In the genomic region with DNA sequence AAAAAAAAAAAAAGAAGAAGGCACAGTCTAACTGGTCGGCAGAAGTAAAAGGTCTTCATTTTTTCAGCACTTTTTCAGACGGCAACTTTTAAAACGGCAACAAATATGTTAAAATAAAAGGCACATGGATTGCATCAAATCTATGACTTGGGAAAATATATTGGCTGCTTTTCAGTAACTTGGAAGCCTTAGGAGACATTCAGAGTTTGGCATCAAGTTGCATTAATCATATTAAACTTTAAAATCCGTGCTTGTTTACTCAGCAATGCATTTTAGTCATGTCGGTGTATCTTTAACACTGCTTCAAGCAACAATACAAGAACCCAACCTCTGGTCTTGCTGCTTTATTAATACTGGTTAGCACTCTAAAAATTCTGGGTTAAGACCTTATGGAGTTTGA, we compare ENCODE assay signal across 26 cellular contexts.
DNase-seq lines count a peak whose midpoint lies in the region; ATAC-seq and TF ChIP-seq lines count a peak whose summit lies in the region.
"Had no signal": no experiment of that assay in that cellular context is flagged by ENCODE, and none has a peak within 500 bp of the region (broad histone marks: within the 10 kb centered on the region; RNA-seq: fewer than 3 reads in every experiment).

No MANE protein-coding gene starts in this region.

- H3K9me3 ChIP-seq in SK-N-SH (no peaks in the 10 kb centered on the region), gastrocnemius medialis (no peaks in the 10 kb centered on the region)
- H3K9me3 ChIP-seq: prostate gland had no signal

- no peak overlapping the region for H3K4me3 ChIP-seq in AG10803 (ENCODE audit: low read length)
- no peak overlapping the region; a peak in 1 of 4 replicates for H3K4me3 ChIP-seq in SK-N-SH (ENCODE audit: low read depth in 2 of 2, low read length in 1 of 2)
- no peak overlapping the region for H3K4me3 ChIP-seq in fibroblast of the aortic adventitia (ENCODE audit: low read depth, low read length)
- no peak overlapping the region for H3K4me3 ChIP-seq in gastrocnemius medialis
- H3K4me3 ChIP-seq: GM23338, hepatocyte, prostate gland, SK-N-MC had no signal

- no peak overlapping the region for H3K9ac ChIP-seq in SK-N-SH

- 0 out of 4 replicates have a peak, but pooled peaks of 1 of the 2 experiments have one; percentile 21 for TF ChIP-seq EP300 in SK-N-SH (IDR thresholded peaks at IDR 0.05; ENCODE audit: borderline replicate concordance in 1 of 2, low read depth in 1 of 2, low read length in 1 of 2)

- POLR2A ChIA-PET in SK-N-SH (lab: Yijun Ruan, JAX), result no interaction called here

- H3K27ac ChIP-seq in SK-N-SH (ENCODE audit: low read depth in 2 of 2, low read length in 1 of 2) (peak overlapping the region; percentile 72 to 86), gastrocnemius medialis (peak overlapping the region; percentile 66 to 85 (median 78))
- H3K27ac ChIP-seq: C4-2B, hepatocyte, prostate gland, SK-N-MC had no signal

- H3K4me1 ChIP-seq in SK-N-SH (ENCODE audit: control insufficient read depth in 1 of 2, insufficient read depth in 2 of 2, low read depth in 1 of 2, low read length in 1 of 2) (peaks cover 19 to 25% of the 10 kb centered on the region in 2 experiments), gastrocnemius medialis (peaks cover 16 to 23% of the 10 kb centered on the region in 2 donors)
- H3K4me1 ChIP-seq: prostate gland had no signal

- WGBS in SK-N-SH (ENCODE audit: low lambda C conversion rate), result 25% methylated on average over 5 of the region's 5 CpGs

- TF ChIP-seq RAD21 in SK-N-SH (IDR thresholded peaks at IDR 0.05; ENCODE audit: low read length), result no peak

- no peak for TF ChIP-seq POLR2A in gastrocnemius medialis (IDR thresholded peaks at IDR 0.05)

- H3F3A ChIP-seq in SK-N-SH (replicated peaks; ENCODE audit: insufficient read depth), result peaks cover 49% of the 10 kb centered on the region

- H3K27me3 ChIP-seq in SK-N-SH (ENCODE audit: insufficient read depth), result no peaks in the 10 kb centered on the region
- no peaks in the 10 kb centered on the region for H3K27me3 ChIP-seq in gastrocnemius medialis
- H3K27me3 ChIP-seq: brain microvascular endothelial cell, hepatocyte had no signal

- H2AFZ ChIP-seq in SK-N-SH (ENCODE audit: low read depth), result peak overlapping the region; percentile 21; the same call in 1 of the 2 replicates
- H2AFZ ChIP-seq: GM23338, hepatocyte had no signal

- in situ Hi-C loops in gastrocnemius medialis (cut with MboI; ENCODE audit: low sequenced_read_pairs in 4 of 4), result no loop called here

- intact Hi-C loops in gastrocnemius medialis (cut with DNase I; ENCODE audit: low total_unique reads), result loop anchor here (5.0 to 10.0 kb wide), 3 partner anchors 61 to 206 kb away; partner anchors contain the start of gene RNF138

- no peaks in the 10 kb centered on the region for H3K9me2 ChIP-seq in SK-N-SH

- TF ChIP-seq CTCF in AG10803 (conservative IDR thresholded peaks at IDR 0.05; ENCODE audit: low read length), result no peak
- no peak for TF ChIP-seq CTCF in SK-N-SH (IDR thresholded peaks at IDR 0.05)
- TF ChIP-seq CTCF in fibroblast of the aortic adventitia (IDR thresholded peaks at IDR 0.05; ENCODE audit: insufficient read depth, low read length), result no peak
- no peak for TF ChIP-seq CTCF in gastrocnemius medialis (IDR thresholded peaks at IDR 0.05 in 4 of 5, conservative IDR thresholded peaks at IDR 0.05 in 1 of 5)

- peak overlapping the region; percentile 8; the same call in 1 of the 2 replicates for H3K4me2 ChIP-seq in SK-N-SH
- H3K4me2 ChIP-seq: GM23338, hepatocyte had no signal

- H3K79me2 ChIP-seq in SK-N-SH (ENCODE audit: insufficient read depth), result no peaks in the 10 kb centered on the region
- H3K79me2 ChIP-seq: hepatocyte had no signal

- ATAC-seq in gastrocnemius medialis (no peak), HG02759 (IDR thresholded peaks at IDR 0.05; ENCODE audit: unreplicated experiment) (no peak), HG03196 (IDR thresholded peaks at IDR 0.05; ENCODE audit: unreplicated experiment) (no peak)
- ATAC-seq: GM23338; stimulated activated naive CD8-positive, alpha-beta T cell treated with anti-CD3 and anti-CD28 coated beads, Interleukin-15, amount 100 ng/mL, for 72 hours; WTC11 had no signal

- no peaks in the 10 kb centered on the region for H4K20me1 ChIP-seq in SK-N-SH (ENCODE audit: insufficient read depth)

- CTCF ChIA-PET in SK-N-SH (lab: Yijun Ruan, JAX), result interaction anchor here (2.0 to 9.4 kb wide), 2 partner anchors 169 to 248 kb away, joined by 6 to 61 read pairs; partner anchors contain the start of gene GAREM1

- DNase-seq in AG10803 (ENCODE audit: low read depth) (peak; percentile 71), SK-N-SH (no peak), fibroblast of the aortic adventitia (ENCODE audit: low read depth) (peak; percentile 92), gastrocnemius medialis (no peak), COR-L47 (lab: John Stamatoyannopoulos, UW) (no peak), pons (ENCODE audit: low spot score) (no peak)
- DNase-seq: activated CD4-positive, alpha-beta T cell treated with anti-CD3 and anti-CD28 coated beads, Interleukin-2, amount 50 U/mL, for 48 hours; activated effector memory CD4-positive, alpha-beta T cell treated with Interleukin-2 at 50 U/mL for 16 hours; activated naive CD8-positive, alpha-beta T cell treated with anti-CD3 and anti-CD28 coated beads, Interleukin-2, amount 10 ng/mL, durations not matched to agents 7 days and 5 days; brain microvascular endothelial cell; foreskin melanocyte; immature natural killer cell; Kasumi-1; NCI-H1092; NCI-H2081; NCI-H446; NK-92 treated with Interleukin-12 subunit alpha and Interleukin-12 subunit beta, amount 100 ng/mL, for 24 hours; stimulated activated naive CD8-positive, alpha-beta T cell treated with anti-CD3 and anti-CD28 coated beads, Interleukin-15, amount 100 ng/mL, for 72 hours had no signal

- no peaks in the 10 kb centered on the region for H3K36me3 ChIP-seq in SK-N-SH (replicated peaks in 1 of 2; ENCODE audit: control insufficient read depth in 1 of 2, insufficient read depth in 2 of 2, low read length in 1 of 2)
- no peaks in the 10 kb centered on the region for H3K36me3 ChIP-seq in gastrocnemius medialis
- H3K36me3 ChIP-seq: brain microvascular endothelial cell, prostate gland had no signal

TF ChIP-seq in SK-N-SH, 30 proteins besides CTCF, POLR2A, EP300 and RAD21 (continues in another document):
- TF ChIP-seq MXI1 (IDR thresholded peaks at IDR 0.05; ENCODE audit: low read depth, low read length) (no peak), USF2 (IDR thresholded peaks at IDR 0.05; ENCODE audit: borderline replicate concordance, low read depth, low read length) (no peak), CHD2 (IDR thresholded peaks at IDR 0.05; ENCODE audit: low read length, partially characterized antibody) (no peak), POLR2AphosphoS5 (IDR thresholded peaks at IDR 0.05; ENCODE audit: low read depth, low read length) (no peak), EZH2phosphoT487 (IDR thresholded peaks at IDR 0.05; ENCODE audit: borderline replicate concordance, low read depth) (no peak), RXRA (IDR thresholded peaks at IDR 0.05; ENCODE audit: borderline replicate concordance, low read depth) (no peak), USF1 (IDR thresholded peaks at IDR 0.05; ENCODE audit: borderline replicate concordance, low read depth) (no peak), ELF1 (IDR thresholded peaks at IDR 0.05) (no peak), MEF2A (IDR thresholded peaks at IDR 0.05; ENCODE audit: borderline replicate concordance, low read depth) (0 out of 2 replicates have a peak, but pooled peaks have one; percentile 9), YY1 (IDR thresholded peaks at IDR 0.05; ENCODE audit: low read depth) (no peak)
- TF ChIP-seq, protein P1, sequence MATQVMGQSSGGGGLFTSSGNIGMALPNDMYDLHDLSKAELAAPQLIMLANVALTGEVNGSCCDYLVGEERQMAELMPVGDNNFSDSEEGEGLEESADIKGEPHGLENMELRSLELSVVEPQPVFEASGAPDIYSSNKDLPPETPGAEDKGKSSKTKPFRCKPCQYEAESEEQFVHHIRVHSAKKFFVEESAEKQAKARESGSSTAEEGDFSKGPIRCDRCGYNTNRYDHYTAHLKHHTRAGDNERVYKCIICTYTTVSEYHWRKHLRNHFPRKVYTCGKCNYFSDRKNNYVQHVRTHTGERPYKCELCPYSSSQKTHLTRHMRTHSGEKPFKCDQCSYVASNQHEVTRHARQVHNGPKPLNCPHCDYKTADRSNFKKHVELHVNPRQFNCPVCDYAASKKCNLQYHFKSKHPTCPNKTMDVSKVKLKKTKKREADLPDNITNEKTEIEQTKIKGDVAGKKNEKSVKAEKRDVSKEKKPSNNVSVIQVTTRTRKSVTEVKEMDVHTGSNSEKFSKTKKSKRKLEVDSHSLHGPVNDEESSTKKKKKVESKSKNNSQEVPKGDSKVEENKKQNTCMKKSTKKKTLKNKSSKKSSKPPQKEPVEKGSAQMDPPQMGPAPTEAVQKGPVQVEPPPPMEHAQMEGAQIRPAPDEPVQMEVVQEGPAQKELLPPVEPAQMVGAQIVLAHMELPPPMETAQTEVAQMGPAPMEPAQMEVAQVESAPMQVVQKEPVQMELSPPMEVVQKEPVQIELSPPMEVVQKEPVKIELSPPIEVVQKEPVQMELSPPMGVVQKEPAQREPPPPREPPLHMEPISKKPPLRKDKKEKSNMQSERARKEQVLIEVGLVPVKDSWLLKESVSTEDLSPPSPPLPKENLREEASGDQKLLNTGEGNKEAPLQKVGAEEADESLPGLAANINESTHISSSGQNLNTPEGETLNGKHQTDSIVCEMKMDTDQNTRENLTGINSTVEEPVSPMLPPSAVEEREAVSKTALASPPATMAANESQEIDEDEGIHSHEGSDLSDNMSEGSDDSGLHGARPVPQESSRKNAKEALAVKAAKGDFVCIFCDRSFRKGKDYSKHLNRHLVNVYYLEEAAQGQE (IDR thresholded peaks at IDR 0.05; ENCODE audit: low read depth, low read length), result no peak

Comparison
In these comparisons a context has a peak if more than half of its experiments do, and no peak if none do; other contexts are left out.
1. DNase-seq: peak in AG10803 (single experiment) and fibroblast of the aortic adventitia (single experiment); none in SK-N-SH (single experiment), gastrocnemius medialis (0 of 2), COR-L47 (single experiment) and pons (single experiment).